Comparison of ENCODE assay signal across 1 cellular context in the genomic region with DNA sequence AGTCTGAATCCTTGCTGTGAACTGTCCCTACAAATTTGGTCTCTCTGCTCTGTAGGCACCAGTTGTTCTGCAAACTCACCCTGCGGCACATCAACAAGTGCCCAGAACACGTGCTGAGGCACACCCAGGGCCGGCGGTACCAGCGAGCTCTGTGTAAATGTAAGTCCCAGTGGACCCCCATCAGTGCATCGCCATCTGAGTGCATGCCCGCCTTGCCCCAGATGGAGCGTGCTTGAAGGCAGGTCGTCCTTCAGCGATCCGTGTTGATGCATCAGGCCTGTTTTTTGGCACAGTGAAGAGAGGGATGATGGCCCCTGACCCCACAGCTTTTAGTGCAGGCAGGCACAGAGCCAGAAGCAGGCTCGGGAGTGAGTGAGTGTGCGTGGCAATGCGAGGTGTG.
TF ChIP-seq lines count a peak whose summit lies in the region.

No MANE protein-coding gene starts in this region.

TF ChIP-seq in K562, 482 proteins besides CTCF, POLR2A, EP300 and RAD21:
- TF ChIP-seq NONO (IDR thresholded peaks at IDR 0.05; ENCODE audit: low read depth in 2 of 2, low read length in 1 of 2) (no peak), HNRNPH1 (optimal IDR thresholded peaks at IDR 0.05; ENCODE audit: low read depth, low read length) (no peak), SRSF3 (IDR thresholded peaks at IDR 0.05; ENCODE audit: insufficient read depth, low read length) (no peak), ZNF395 (CRISPR knock-in tag; IDR thresholded peaks at IDR 0.05) (no peak), CEBPB (tag; IDR thresholded peaks at IDR 0.05) (no peak), CBX2 (IDR thresholded peaks at IDR 0.05; ENCODE audit: insufficient read depth, low read length, poor library complexity, severe bottlenecking) (no peak), GABPA (tag; conservative IDR thresholded peaks at IDR 0.05; ENCODE audit: low read depth) (no peak), PTTG1 (tag; IDR thresholded peaks at IDR 0.05; ENCODE audit: low read depth) (no peak), HNRNPL (IDR thresholded peaks at IDR 0.05; ENCODE audit: low read depth, low read length) (no peak), NR2C2 (CRISPR knock-in tag; IDR thresholded peaks at IDR 0.05) (no peak), NR2C2 (tag; IDR thresholded peaks at IDR 0.05) (no peak), ZNF184 (CRISPR knock-in tag; IDR thresholded peaks at IDR 0.05) (no peak), PCBP2 (IDR thresholded peaks at IDR 0.05; ENCODE audit: low read depth, low read length, poor library complexity, severe bottlenecking) (no peak), POLR2H (tag; IDR thresholded peaks at IDR 0.05; ENCODE audit: low read depth) (no peak), TFAM (CRISPR knock-in tag; conservative IDR thresholded peaks at IDR 0.05) (no peak), CBX5 (IDR thresholded peaks at IDR 0.05; ENCODE audit: borderline replicate concordance, low read depth) (no peak)
TF ChIP-seq in K562: peak in this region for 0.
